12 cellular contexts compared by ENCODE assay signal in the genomic region with DNA sequence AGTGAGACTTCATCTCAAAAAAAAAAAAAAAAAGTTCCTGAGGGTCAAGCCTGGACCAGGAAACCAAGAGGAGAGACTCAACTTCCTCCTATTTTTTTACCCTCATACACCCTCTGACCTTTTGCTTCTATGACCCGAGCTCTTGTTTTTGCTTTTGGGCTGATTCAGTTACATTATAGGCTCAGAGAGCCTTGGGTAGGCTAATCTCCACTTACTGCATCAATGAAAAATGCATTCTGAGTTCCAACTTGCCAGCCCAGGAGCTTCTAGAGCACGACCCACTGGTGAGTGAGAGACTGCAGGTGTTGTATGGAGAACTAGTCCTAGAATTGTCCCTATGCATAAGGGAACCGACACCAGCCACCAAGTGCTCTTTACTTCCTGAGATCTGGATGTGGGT.
DNase-seq lines count a peak whose midpoint lies in the region; ATAC-seq, FAIRE-seq and TF ChIP-seq lines count a peak whose summit lies in the region.
"Had no signal": no experiment of that assay in that cellular context is flagged by ENCODE, and none has a peak within 500 bp of the region (broad histone marks: within the 10 kb centered on the region; RNA-seq: fewer than 3 reads in every experiment).

No MANE protein-coding gene starts in this region.

- no peaks in the 10 kb centered on the region for H4K20me1 ChIP-seq in smooth muscle cell (ENCODE audit: low read depth)

- 46 to 65% (median 59%) methylated on average over 3 of the region's 3 CpGs for WGBS in heart left ventricle, 4 donors
- WGBS in smooth muscle cell (ENCODE audit: low lambda C conversion rate), result 37% methylated on average over 3 of the region's 3 CpGs

- H3K27ac ChIP-seq in heart left ventricle (peak overlapping the region in 10 of 12 donors; percentile 26 to 87 (median 73)), smooth muscle cell (ENCODE audit: low read depth) (peak overlapping the region; percentile 93)

- intact Hi-C loops in heart left ventricle (cut with DNase I), result loop anchor here in 2 of 10 donors (10.0 kb wide), 2 partner anchors 92 to 128 kb away; a partner anchor contains a TSS

- no peak overlapping the region for H3K9ac ChIP-seq in smooth muscle cell (ENCODE audit: low read depth)

- peak overlapping the region; percentile 53 for H3K4me2 ChIP-seq in smooth muscle cell

- no peak overlapping the region for H2AFZ ChIP-seq in smooth muscle cell (ENCODE audit: low read depth)

- DNase-seq in GM19239 (ENCODE audit: insufficient read length, low spot score) (no peak), amniotic epithelial cell (ENCODE audit: low read depth) (peak; percentile 64), heart left ventricle (no peak), smooth muscle cell (lab: John Stamatoyannopoulos, UW; ENCODE audit: unreplicated experiment) (no peak), kidney tubule cell (ENCODE audit: low spot score) (no peak)
- DNase-seq in activated CD4-positive, CD25-positive, alpha-beta regulatory T cell treated with anti-CD3 and anti-CD28 coated beads, Interleukin-2, amount 50 U/mL, for 72 hours, result no peak
- DNase-seq: activated CD4-positive, alpha-beta T cell treated with anti-CD3 and anti-CD28 coated beads for 4 hours; activated naive CD4-positive, alpha-beta T cell treated with anti-CD3 and anti-CD28 coated beads, Interleukin-2, amount 50 U/mL, for 16 hours; effector memory CD8-positive, alpha-beta T cell; NCI-H2171 had no signal

- H3K4me1 ChIP-seq in heart left ventricle (peaks cover 0 to 65% (median 38%) of the 10 kb centered on the region in 12 donors), smooth muscle cell (ENCODE audit: low read depth) (peaks cover 16% of the 10 kb centered on the region)

- no peak for TF ChIP-seq POLR2A in heart left ventricle (IDR thresholded peaks at IDR 0.05)

- peaks cover 30% of the 10 kb centered on the region for H3F3A ChIP-seq in smooth muscle cell (ENCODE audit: low read depth)

- no peak for TF ChIP-seq CTCF in heart left ventricle (IDR thresholded peaks at IDR 0.05)
- TF ChIP-seq CTCF in smooth muscle cell (IDR thresholded peaks at IDR 0.05; ENCODE audit: borderline replicate concordance, insufficient read depth, poor library complexity, severe bottlenecking), result no peak

- ATAC-seq in heart left ventricle (peak; percentile 12 to 31 (median 18)), GM21528 (IDR thresholded peaks at IDR 0.05; ENCODE audit: low FRiP score, unreplicated experiment) (no peak), HG03159 (IDR thresholded peaks at IDR 0.05; ENCODE audit: unreplicated experiment) (no peak)
- ATAC-seq: effector memory CD8-positive, alpha-beta T cell had no signal

- H3K4me3 ChIP-seq in heart left ventricle, result no peak overlapping the region
- H3K4me3 ChIP-seq in smooth muscle cell, result no peak overlapping the region

- peak; percentile 61 for FAIRE-seq in GM19239 (lab: Jason Lieb, UNC)

- H3K27me3 ChIP-seq in heart left ventricle (no peaks in the 10 kb centered on the region), smooth muscle cell (ENCODE audit: low read depth) (no peaks in the 10 kb centered on the region)

- no peaks in the 10 kb centered on the region for H3K79me2 ChIP-seq in smooth muscle cell (ENCODE audit: low read depth)

- no peaks in the 10 kb centered on the region for H3K36me3 ChIP-seq in heart left ventricle
- no peaks in the 10 kb centered on the region for H3K36me3 ChIP-seq in smooth muscle cell (ENCODE audit: low read depth)

- H3K9me3 ChIP-seq in heart left ventricle (no peaks in the 10 kb centered on the region), smooth muscle cell (replicated peaks; ENCODE audit: low read depth) (no peaks in the 10 kb centered on the region)

Comparison
In these comparisons a context has a peak if more than half of its experiments do, and no peak if none do; other contexts are left out.
1. ATAC-seq: peak in heart left ventricle (4 of 4); none in GM21528 (single experiment) and HG03159 (single experiment).